In the genomic region with DNA sequence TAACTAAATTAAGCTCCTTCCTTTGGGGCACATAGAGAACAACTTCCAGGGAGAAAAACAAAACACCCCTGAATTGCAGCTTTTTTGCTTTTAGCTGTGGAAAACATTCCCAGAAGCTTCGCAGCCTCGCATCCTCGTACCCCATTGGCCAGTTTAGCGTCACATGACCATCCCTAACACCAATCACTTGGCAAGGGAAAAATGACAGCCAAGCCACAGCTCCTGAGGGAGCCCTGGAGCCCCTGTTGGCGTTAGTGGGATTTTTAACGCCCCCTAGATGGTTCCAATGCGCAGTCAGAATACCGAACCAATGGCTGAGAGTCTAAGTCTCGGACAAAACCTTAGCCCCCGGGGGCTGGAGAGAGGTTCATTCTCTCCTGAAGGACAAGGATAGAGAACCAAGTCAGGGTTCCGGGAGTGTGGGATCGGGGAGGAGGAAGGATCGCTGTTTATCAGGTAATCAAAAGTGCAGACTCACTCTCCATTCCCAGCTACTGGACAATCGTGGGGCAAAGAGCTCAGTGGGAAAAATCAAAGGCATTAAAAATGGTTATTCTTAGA, we compare ENCODE assay signal across 1 cellular context.
A peak's percentile ranks its signal among the peaks of the same experiment; 100 is the strongest.
TF ChIP-seq lines count a peak whose summit lies in the region.

No MANE protein-coding gene starts in this region.

TF ChIP-seq in HepG2, 621 proteins besides CTCF, POLR2A, EP300 and RAD21 (continued from another document and continues in another):
- TF ChIP-seq, protein P1, sequence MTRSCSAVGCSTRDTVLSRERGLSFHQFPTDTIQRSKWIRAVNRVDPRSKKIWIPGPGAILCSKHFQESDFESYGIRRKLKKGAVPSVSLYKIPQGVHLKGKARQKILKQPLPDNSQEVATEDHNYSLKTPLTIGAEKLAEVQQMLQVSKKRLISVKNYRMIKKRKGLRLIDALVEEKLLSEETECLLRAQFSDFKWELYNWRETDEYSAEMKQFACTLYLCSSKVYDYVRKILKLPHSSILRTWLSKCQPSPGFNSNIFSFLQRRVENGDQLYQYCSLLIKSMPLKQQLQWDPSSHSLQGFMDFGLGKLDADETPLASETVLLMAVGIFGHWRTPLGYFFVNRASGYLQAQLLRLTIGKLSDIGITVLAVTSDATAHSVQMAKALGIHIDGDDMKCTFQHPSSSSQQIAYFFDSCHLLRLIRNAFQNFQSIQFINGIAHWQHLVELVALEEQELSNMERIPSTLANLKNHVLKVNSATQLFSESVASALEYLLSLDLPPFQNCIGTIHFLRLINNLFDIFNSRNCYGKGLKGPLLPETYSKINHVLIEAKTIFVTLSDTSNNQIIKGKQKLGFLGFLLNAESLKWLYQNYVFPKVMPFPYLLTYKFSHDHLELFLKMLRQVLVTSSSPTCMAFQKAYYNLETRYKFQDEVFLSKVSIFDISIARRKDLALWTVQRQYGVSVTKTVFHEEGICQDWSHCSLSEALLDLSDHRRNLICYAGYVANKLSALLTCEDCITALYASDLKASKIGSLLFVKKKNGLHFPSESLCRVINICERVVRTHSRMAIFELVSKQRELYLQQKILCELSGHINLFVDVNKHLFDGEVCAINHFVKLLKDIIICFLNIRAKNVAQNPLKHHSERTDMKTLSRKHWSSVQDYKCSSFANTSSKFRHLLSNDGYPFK (CRISPR knock-in tag; IDR thresholded peaks at IDR 0.05; ENCODE audit: borderline replicate concordance), result no peak
- TF ChIP-seq, protein P2, sequence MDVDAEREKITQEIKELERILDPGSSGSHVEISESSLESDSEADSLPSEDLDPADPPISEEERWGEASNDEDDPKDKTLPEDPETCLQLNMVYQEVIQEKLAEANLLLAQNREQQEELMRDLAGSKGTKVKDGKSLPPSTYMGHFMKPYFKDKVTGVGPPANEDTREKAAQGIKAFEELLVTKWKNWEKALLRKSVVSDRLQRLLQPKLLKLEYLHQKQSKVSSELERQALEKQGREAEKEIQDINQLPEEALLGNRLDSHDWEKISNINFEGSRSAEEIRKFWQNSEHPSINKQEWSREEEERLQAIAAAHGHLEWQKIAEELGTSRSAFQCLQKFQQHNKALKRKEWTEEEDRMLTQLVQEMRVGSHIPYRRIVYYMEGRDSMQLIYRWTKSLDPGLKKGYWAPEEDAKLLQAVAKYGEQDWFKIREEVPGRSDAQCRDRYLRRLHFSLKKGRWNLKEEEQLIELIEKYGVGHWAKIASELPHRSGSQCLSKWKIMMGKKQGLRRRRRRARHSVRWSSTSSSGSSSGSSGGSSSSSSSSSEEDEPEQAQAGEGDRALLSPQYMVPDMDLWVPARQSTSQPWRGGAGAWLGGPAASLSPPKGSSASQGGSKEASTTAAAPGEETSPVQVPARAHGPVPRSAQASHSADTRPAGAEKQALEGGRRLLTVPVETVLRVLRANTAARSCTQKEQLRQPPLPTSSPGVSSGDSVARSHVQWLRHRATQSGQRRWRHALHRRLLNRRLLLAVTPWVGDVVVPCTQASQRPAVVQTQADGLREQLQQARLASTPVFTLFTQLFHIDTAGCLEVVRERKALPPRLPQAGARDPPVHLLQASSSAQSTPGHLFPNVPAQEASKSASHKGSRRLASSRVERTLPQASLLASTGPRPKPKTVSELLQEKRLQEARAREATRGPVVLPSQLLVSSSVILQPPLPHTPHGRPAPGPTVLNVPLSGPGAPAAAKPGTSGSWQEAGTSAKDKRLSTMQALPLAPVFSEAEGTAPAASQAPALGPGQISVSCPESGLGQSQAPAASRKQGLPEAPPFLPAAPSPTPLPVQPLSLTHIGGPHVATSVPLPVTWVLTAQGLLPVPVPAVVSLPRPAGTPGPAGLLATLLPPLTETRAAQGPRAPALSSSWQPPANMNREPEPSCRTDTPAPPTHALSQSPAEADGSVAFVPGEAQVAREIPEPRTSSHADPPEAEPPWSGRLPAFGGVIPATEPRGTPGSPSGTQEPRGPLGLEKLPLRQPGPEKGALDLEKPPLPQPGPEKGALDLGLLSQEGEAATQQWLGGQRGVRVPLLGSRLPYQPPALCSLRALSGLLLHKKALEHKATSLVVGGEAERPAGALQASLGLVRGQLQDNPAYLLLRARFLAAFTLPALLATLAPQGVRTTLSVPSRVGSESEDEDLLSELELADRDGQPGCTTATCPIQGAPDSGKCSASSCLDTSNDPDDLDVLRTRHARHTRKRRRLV (CRISPR knock-in tag; IDR thresholded peaks at IDR 0.05), result no peak
- TF ChIP-seq SETDB1 (CRISPR knock-in tag; IDR thresholded peaks at IDR 0.05; ENCODE audit: borderline replicate concordance), result no peak
- no peak for TF ChIP-seq LCORL (IDR thresholded peaks at IDR 0.05)
- no peak for TF ChIP-seq LCORL (CRISPR knock-in tag; IDR thresholded peaks at IDR 0.05)
- no peak for TF ChIP-seq HNRNPLL (IDR thresholded peaks at IDR 0.05; ENCODE audit: low read depth, low read length, poor library complexity, severe bottlenecking)
- no peak for TF ChIP-seq RBM22 (optimal IDR thresholded peaks at IDR 0.05; ENCODE audit: low read length)
- TF ChIP-seq ZNF335 (CRISPR knock-in tag; IDR thresholded peaks at IDR 0.05), result no peak
- no peak for TF ChIP-seq TBX3 (IDR thresholded peaks at IDR 0.05; ENCODE audit: borderline replicate concordance)
- no peak for TF ChIP-seq ZNF44 (CRISPR knock-in tag; IDR thresholded peaks at IDR 0.05)
- no peak for TF ChIP-seq HES4 (CRISPR knock-in tag; IDR thresholded peaks at IDR 0.05; ENCODE audit: borderline replicate concordance)
- TF ChIP-seq, protein P3, sequence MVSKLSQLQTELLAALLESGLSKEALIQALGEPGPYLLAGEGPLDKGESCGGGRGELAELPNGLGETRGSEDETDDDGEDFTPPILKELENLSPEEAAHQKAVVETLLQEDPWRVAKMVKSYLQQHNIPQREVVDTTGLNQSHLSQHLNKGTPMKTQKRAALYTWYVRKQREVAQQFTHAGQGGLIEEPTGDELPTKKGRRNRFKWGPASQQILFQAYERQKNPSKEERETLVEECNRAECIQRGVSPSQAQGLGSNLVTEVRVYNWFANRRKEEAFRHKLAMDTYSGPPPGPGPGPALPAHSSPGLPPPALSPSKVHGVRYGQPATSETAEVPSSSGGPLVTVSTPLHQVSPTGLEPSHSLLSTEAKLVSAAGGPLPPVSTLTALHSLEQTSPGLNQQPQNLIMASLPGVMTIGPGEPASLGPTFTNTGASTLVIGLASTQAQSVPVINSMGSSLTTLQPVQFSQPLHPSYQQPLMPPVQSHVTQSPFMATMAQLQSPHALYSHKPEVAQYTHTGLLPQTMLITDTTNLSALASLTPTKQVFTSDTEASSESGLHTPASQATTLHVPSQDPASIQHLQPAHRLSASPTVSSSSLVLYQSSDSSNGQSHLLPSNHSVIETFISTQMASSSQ (IDR thresholded peaks at IDR 0.05; ENCODE audit: low read depth), result no peak
- TF ChIP-seq, protein P3 (CRISPR knock-in tag; IDR thresholded peaks at IDR 0.05; ENCODE audit: borderline replicate concordance), result no peak; the same call in 1 of the 2 replicates
- TF ChIP-seq, protein P4, sequence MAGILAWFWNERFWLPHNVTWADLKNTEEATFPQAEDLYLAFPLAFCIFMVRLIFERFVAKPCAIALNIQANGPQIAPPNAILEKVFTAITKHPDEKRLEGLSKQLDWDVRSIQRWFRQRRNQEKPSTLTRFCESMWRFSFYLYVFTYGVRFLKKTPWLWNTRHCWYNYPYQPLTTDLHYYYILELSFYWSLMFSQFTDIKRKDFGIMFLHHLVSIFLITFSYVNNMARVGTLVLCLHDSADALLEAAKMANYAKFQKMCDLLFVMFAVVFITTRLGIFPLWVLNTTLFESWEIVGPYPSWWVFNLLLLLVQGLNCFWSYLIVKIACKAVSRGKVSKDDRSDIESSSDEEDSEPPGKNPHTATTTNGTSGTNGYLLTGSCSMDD (CRISPR knock-in tag; IDR thresholded peaks at IDR 0.05), result no peak
- TF ChIP-seq CCDC6 (CRISPR knock-in tag; IDR thresholded peaks at IDR 0.05), result no peak
- TF ChIP-seq ZNF264 (CRISPR knock-in tag; IDR thresholded peaks at IDR 0.05), result no peak
- TF ChIP-seq, protein P5, sequence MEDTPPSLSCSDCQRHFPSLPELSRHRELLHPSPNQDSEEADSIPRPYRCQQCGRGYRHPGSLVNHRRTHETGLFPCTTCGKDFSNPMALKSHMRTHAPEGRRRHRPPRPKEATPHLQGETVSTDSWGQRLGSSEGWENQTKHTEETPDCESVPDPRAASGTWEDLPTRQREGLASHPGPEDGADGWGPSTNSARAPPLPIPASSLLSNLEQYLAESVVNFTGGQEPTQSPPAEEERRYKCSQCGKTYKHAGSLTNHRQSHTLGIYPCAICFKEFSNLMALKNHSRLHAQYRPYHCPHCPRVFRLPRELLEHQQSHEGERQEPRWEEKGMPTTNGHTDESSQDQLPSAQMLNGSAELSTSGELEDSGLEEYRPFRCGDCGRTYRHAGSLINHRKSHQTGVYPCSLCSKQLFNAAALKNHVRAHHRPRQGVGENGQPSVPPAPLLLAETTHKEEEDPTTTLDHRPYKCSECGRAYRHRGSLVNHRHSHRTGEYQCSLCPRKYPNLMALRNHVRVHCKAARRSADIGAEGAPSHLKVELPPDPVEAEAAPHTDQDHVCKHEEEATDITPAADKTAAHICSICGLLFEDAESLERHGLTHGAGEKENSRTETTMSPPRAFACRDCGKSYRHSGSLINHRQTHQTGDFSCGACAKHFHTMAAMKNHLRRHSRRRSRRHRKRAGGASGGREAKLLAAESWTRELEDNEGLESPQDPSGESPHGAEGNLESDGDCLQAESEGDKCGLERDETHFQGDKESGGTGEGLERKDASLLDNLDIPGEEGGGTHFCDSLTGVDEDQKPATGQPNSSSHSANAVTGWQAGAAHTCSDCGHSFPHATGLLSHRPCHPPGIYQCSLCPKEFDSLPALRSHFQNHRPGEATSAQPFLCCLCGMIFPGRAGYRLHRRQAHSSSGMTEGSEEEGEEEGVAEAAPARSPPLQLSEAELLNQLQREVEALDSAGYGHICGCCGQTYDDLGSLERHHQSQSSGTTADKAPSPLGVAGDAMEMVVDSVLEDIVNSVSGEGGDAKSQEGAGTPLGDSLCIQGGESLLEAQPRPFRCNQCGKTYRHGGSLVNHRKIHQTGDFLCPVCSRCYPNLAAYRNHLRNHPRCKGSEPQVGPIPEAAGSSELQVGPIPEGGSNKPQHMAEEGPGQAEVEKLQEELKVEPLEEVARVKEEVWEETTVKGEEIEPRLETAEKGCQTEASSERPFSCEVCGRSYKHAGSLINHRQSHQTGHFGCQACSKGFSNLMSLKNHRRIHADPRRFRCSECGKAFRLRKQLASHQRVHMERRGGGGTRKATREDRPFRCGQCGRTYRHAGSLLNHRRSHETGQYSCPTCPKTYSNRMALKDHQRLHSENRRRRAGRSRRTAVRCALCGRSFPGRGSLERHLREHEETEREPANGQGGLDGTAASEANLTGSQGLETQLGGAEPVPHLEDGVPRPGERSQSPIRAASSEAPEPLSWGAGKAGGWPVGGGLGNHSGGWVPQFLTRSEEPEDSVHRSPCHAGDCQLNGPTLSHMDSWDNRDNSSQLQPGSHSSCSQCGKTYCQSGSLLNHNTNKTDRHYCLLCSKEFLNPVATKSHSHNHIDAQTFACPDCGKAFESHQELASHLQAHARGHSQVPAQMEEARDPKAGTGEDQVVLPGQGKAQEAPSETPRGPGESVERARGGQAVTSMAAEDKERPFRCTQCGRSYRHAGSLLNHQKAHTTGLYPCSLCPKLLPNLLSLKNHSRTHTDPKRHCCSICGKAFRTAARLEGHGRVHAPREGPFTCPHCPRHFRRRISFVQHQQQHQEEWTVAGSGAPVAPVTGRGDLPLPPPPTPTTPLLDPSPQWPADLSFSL (CRISPR knock-in tag; IDR thresholded peaks at IDR 0.05), result no peak
- TF ChIP-seq RELA (CRISPR knock-in tag; IDR thresholded peaks at IDR 0.05), result no peak
- TF ChIP-seq, protein P6, sequence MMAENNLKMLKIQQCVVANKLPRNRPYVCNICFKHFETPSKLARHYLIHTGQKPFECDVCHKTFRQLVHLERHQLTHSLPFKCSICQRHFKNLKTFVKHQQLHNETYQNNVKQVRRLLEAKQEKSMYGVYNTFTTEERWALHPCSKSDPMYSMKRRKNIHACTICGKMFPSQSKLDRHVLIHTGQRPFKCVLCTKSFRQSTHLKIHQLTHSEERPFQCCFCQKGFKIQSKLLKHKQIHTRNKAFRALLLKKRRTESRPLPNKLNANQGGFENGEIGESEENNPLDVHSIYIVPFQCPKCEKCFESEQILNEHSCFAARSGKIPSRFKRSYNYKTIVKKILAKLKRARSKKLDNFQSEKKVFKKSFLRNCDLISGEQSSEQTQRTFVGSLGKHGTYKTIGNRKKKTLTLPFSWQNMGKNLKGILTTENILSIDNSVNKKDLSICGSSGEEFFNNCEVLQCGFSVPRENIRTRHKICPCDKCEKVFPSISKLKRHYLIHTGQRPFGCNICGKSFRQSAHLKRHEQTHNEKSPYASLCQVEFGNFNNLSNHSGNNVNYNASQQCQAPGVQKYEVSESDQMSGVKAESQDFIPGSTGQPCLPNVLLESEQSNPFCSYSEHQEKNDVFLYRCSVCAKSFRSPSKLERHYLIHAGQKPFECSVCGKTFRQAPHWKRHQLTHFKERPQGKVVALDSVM (CRISPR knock-in tag; IDR thresholded peaks at IDR 0.05), result no peak; the same call in 1 of the 2 replicates
- TF ChIP-seq SSRP1 (CRISPR knock-in tag; IDR thresholded peaks at IDR 0.05), result peak; percentile 25; the same call in 1 of the 2 replicates
- TF ChIP-seq, protein P7, sequence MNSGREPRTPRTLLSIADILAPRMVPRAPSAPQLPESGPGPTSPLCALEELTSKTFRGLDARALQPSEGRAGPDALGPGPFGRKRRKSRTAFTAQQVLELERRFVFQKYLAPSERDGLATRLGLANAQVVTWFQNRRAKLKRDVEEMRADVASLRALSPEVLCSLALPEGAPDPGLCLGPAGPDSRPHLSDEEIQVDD (CRISPR knock-in tag; IDR thresholded peaks at IDR 0.05; ENCODE audit: borderline replicate concordance), result no peak
- TF ChIP-seq, protein P8, sequence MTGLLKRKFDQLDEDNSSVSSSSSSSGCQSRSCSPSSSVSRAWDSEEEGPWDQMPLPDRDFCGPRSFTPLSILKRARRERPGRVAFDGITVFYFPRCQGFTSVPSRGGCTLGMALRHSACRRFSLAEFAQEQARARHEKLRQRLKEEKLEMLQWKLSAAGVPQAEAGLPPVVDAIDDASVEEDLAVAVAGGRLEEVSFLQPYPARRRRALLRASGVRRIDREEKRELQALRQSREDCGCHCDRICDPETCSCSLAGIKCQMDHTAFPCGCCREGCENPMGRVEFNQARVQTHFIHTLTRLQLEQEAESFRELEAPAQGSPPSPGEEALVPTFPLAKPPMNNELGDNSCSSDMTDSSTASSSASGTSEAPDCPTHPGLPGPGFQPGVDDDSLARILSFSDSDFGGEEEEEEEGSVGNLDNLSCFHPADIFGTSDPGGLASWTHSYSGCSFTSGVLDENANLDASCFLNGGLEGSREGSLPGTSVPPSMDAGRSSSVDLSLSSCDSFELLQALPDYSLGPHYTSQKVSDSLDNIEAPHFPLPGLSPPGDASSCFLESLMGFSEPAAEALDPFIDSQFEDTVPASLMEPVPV (CRISPR knock-in tag; IDR thresholded peaks at IDR 0.05), result 0 out of 2 replicates have a peak, but pooled peaks have one; percentile 31
- peak; percentile 35; the same call in 1 of the 2 replicates for TF ChIP-seq GATAD1 (CRISPR knock-in tag; IDR thresholded peaks at IDR 0.05)
- TF ChIP-seq MLLT10 (CRISPR knock-in tag; IDR thresholded peaks at IDR 0.05), result no peak
- no peak for TF ChIP-seq ZNF841 (CRISPR knock-in tag; IDR thresholded peaks at IDR 0.05; ENCODE audit: borderline replicate concordance)
- TF ChIP-seq SCMH1 (CRISPR knock-in tag; IDR thresholded peaks at IDR 0.05; ENCODE audit: borderline replicate concordance), result no peak
- TF ChIP-seq ZNF644 (CRISPR knock-in tag; IDR thresholded peaks at IDR 0.05; ENCODE audit: low read depth), result peak; percentile 58; the same call in 1 of the 2 replicates
